8 cellular contexts compared by ENCODE assay signal in genomic region chr6:170271771-170272314, GRCh38. TPM values are rescaled to one million over a fixed set of nuclear protein-coding genes. Genes with fewer than 3 reads are reported as not detected.
DNase-seq lines count a peak whose midpoint lies in the region; ATAC-seq, FAIRE-seq and TF ChIP-seq lines count a peak whose summit lies in the region.

No MANE protein-coding gene starts in this region.

- no peaks in the 10 kb centered on the region for H3K27me3 ChIP-seq in lung (ENCODE audit: control insufficient read depth, insufficient read depth)
- no peaks in the 10 kb centered on the region for H3K27me3 ChIP-seq in transverse colon

- no peaks in the 10 kb centered on the region for H3K36me3 ChIP-seq in lung (ENCODE audit: control insufficient read depth in 2 of 2, insufficient read depth in 2 of 2, low read length in 2 of 2)
- H3K36me3 ChIP-seq in transverse colon: no peaks in the 10 kb centered on the region

- in situ Hi-C loops in transverse colon (cut with MboI; ENCODE audit: low pct_ligation_motif_present in 1 of 4, low pct_unique_long_range_greater_than_20kb in 1 of 4, low sequenced_read_pairs in 3 of 4): no loop called here

- no peak overlapping the region for H3K4me3 ChIP-seq in lung
- H3K4me3 ChIP-seq in transverse colon: no peak overlapping the region

- FAIRE-seq in D721Med (lab: Jason Lieb, UNC): no peak

- H3K9me3 ChIP-seq in lung (ENCODE audit: control insufficient read depth in 2 of 2, insufficient read depth in 1 of 2, low read length in 1 of 2): no peaks in the 10 kb centered on the region
- H3K9me3 ChIP-seq in transverse colon: no peaks in the 10 kb centered on the region

- TF ChIP-seq CTCF in lung (IDR thresholded peaks at IDR 0.05; ENCODE audit: control extremely low read depth, extremely low read depth) (no peak), transverse colon (IDR thresholded peaks at IDR 0.05) (no peak), D721Med (IDR thresholded peaks at IDR 0.05; ENCODE audit: insufficient read depth, missing control alignments) (no peak)

- intact Hi-C loops in transverse colon (cut with DNase I; ENCODE audit: low total_unique reads): no loop called here

- no peak for TF ChIP-seq EP300 in transverse colon (IDR thresholded peaks at IDR 0.05; ENCODE audit: low read depth)

- 36 to 65% methylated on average over 30 to 32 of the region's 32 CpGs for WGBS in lung, 2 donors
- 68 to 69% methylated on average over 8 to 31 of the region's 32 CpGs for WGBS in transverse colon (ENCODE audit: low coverage in 1 of 2), 2 donors

- H3K4me1 Mint-ChIP-seq in activated CD8-positive, alpha-beta memory T cell treated with anti-CD3 and anti-CD28 coated beads, Interleukin-2, amount 10 ng/mL, durations not matched to agents 7 days and 5 days: peaks cover 15% of the 10 kb centered on the region

- H3K27ac ChIP-seq in lung (ENCODE audit: low read depth in 1 of 2, low read length in 1 of 2) (no peak overlapping the region), transverse colon (no peak overlapping the region)

- H3K27me3 Mint-ChIP-seq in activated CD8-positive, alpha-beta memory T cell treated with anti-CD3 and anti-CD28 coated beads, Interleukin-2, amount 10 ng/mL, durations not matched to agents 7 days and 5 days: peaks cover 78% of the 10 kb centered on the region

- no peak for TF ChIP-seq POLR2A in transverse colon (IDR thresholded peaks at IDR 0.05)

- H3K4me1 ChIP-seq in lung (ENCODE audit: control insufficient read depth in 2 of 2, insufficient read depth in 2 of 2, low read length in 2 of 2) (peaks cover 0 to 5% of the 10 kb centered on the region in 2 donors), transverse colon (peaks cover 0 to 24% (median 5%) of the 10 kb centered on the region in 4 donors)

- H3K27ac Mint-ChIP-seq in activated CD8-positive, alpha-beta memory T cell treated with anti-CD3 and anti-CD28 coated beads, Interleukin-2, amount 10 ng/mL, durations not matched to agents 7 days and 5 days: no peak overlapping the region

- H3K4me3 Mint-ChIP-seq in activated CD8-positive, alpha-beta memory T cell treated with anti-CD3 and anti-CD28 coated beads, Interleukin-2, amount 10 ng/mL, durations not matched to agents 7 days and 5 days: no peak overlapping the region

- H3K9me3 Mint-ChIP-seq in activated CD8-positive, alpha-beta memory T cell treated with anti-CD3 and anti-CD28 coated beads, Interleukin-2, amount 10 ng/mL, durations not matched to agents 7 days and 5 days (ENCODE audit: low read depth): no peaks in the 10 kb centered on the region

- CTCF ChIA-PET in activated CD8-positive, alpha-beta memory T cell treated with anti-CD3 and anti-CD28 coated beads, Interleukin-2, amount 10 ng/mL, durations not matched to agents 7 days and 5 days (lab: Charles Lee): no interaction called here

- ATAC-seq in GM19397 (IDR thresholded peaks at IDR 0.05; ENCODE audit: unreplicated experiment): peak; percentile 89
- peak; percentile 96 for ATAC-seq in HG03439 (IDR thresholded peaks at IDR 0.05; ENCODE audit: unreplicated experiment)
- ATAC-seq in activated CD8-positive, alpha-beta memory T cell treated with anti-CD3 and anti-CD28 coated beads, Interleukin-2, amount 10 ng/mL, durations not matched to agents 7 days and 5 days: peak; percentile 82
- peak; percentile 24 for ATAC-seq in lung (ENCODE audit: insufficient read depth, low FRiP score)

- peak; percentile 72 for DNase-seq in activated CD8-positive, alpha-beta memory T cell treated with anti-CD3 and anti-CD28 coated beads, Interleukin-2, amount 10 ng/mL, durations not matched to agents 7 days and 5 days
- no peak for DNase-seq in lung (ENCODE audit: low spot score)
- peak; percentile 59 for DNase-seq in transverse colon
- DNase-seq in Ammon's horn (ENCODE audit: low spot score): no peak
- no peak for DNase-seq in epidermal melanocyte (ENCODE audit: insufficient read length, low spot score)
- DNase-seq in D721Med (ENCODE audit: insufficient read length, low spot score): no peak

- H3K36me3 Mint-ChIP-seq in activated CD8-positive, alpha-beta memory T cell treated with anti-CD3 and anti-CD28 coated beads, Interleukin-2, amount 10 ng/mL, durations not matched to agents 7 days and 5 days: no peaks in the 10 kb centered on the region

RNA-seq across cellular contexts. Expression of gene DLL1, which starts 19.0 kb away (rescaled TPM):
- total RNA-seq in activated CD8-positive, alpha-beta memory T cell treated with anti-CD3 and anti-CD28 coated beads, Interleukin-2, amount 10 ng/mL, durations not matched to agents 7 days and 5 days: 1 to 10 TPM in 1 of 2 experiments, under 1 TPM in 1; 0.37 to 1.2 TPM
- 10 to 100 TPM; 16.2 to 16.9 TPM for total RNA-seq in lung
- 10 to 100 TPM in 1 of 2 donors, 1 to 10 TPM in 1; 6.2 to 10.2 TPM for polyA plus RNA-seq in lung
- total RNA-seq in transverse colon: 10 to 100 TPM; 15.0 to 46.2 (median 25.9) TPM

RNA-seq across cellular contexts. Expression of gene FAM120B, which starts 34.7 kb away (rescaled TPM):
- 10 to 100 TPM; 20.4 to 26.0 TPM for total RNA-seq in activated CD8-positive, alpha-beta memory T cell treated with anti-CD3 and anti-CD28 coated beads, Interleukin-2, amount 10 ng/mL, durations not matched to agents 7 days and 5 days
- 10 to 100 TPM; 29.5 to 35.6 TPM for total RNA-seq in lung
- 10 to 100 TPM in 1 of 2 donors, 1 to 10 TPM in 1; 8.5 to 11.8 TPM for polyA plus RNA-seq in lung
- 10 to 100 TPM; 24.7 to 35.9 (median 26.7) TPM for total RNA-seq in transverse colon

Comparison
In these comparisons a context has a peak if more than half of its experiments do, and no peak if none do; other contexts are left out.
1. ATAC-seq: peak in every context shown above with its lines; median percentile 96 in HG03439; 89 in GM19397; 82 in activated CD8-positive, alpha-beta memory T cell treated with anti-CD3 and anti-CD28 coated beads, Interleukin-2, amount 10 ng/mL, durations not matched to agents 7 days and 5 days; 24 in lung.
2. DNase-seq: peak in activated CD8-positive, alpha-beta memory T cell treated with anti-CD3 and anti-CD28 coated beads, Interleukin-2, amount 10 ng/mL, durations not matched to agents 7 days and 5 days (single experiment) and transverse colon (single experiment); none in lung (single experiment), Ammon's horn (single experiment), epidermal melanocyte (single experiment) and D721Med (single experiment).
3. RNA of gene DLL1, which starts 19.0 kb away (total RNA-seq): 15.0 to 46.2 TPM in transverse colon and 16.2 to 16.9 TPM in lung; 0.37 to 1.2 TPM in activated CD8-positive, alpha-beta memory T cell treated with anti-CD3 and anti-CD28 coated beads, Interleukin-2, amount 10 ng/mL, durations not matched to agents 7 days and 5 days; every median in the first group is over 4 times any median in the second.